In genomic region chr12:30927210-30927576, GRCh38 we compare ENCODE assay signal across 12 cellular contexts. TPM values are rescaled to one million over a fixed set of nuclear protein-coding genes. Genes with fewer than 3 reads are reported as not detected.
A peak's percentile ranks its signal among the peaks of the same experiment; 100 is the strongest.
DNase-seq lines count a peak whose midpoint lies in the region; FAIRE-seq and TF ChIP-seq lines count a peak whose summit lies in the region.
"Had no signal": no experiment of that assay in that cellular context is flagged by ENCODE, and none has a peak within 500 bp of the region (broad histone marks: within the 10 kb centered on the region; RNA-seq: fewer than 3 reads in every experiment).

No MANE protein-coding gene starts in this region.

- peaks cover 22% of the 10 kb centered on the region for H3F3A ChIP-seq in neural progenitor cell (ENCODE audit: low read depth)

- H3K4me3 ChIP-seq in HUES6 (ENCODE audit: low read depth, low read length) (peak overlapping the region; percentile 64), endodermal cell (ENCODE audit: low read length) (peak overlapping the region; percentile 73), neural progenitor cell (peak overlapping the region; percentile 61)

- H3K9me3 Mint-ChIP-seq in endodermal cell (no peaks in the 10 kb centered on the region), neural progenitor cell (no peaks in the 10 kb centered on the region)
- H3K9me3 Mint-ChIP-seq: activated naive CD4-positive, alpha-beta T cell treated with anti-CD3 and anti-CD28 coated beads for 36 hours had no signal

- peaks cover 15% of the 10 kb centered on the region for H3K4me1 Mint-ChIP-seq in endodermal cell
- H3K4me1 Mint-ChIP-seq in neural progenitor cell = peaks cover 37% of the 10 kb centered on the region

- no peak for TF ChIP-seq CTCF in endodermal cell (conservative IDR thresholded peaks at IDR 0.05)
- no peak for TF ChIP-seq CTCF in neural progenitor cell (IDR thresholded peaks at IDR 0.05)

- peaks cover 54% of the 10 kb centered on the region for H3K79me2 ChIP-seq in neural progenitor cell (ENCODE audit: low read depth)

- H3K9ac ChIP-seq in HUES6 (ENCODE audit: low read length) (peak overlapping the region; percentile 24), endodermal cell (ENCODE audit: extremely low read depth, low read length, poor library complexity, severe bottlenecking) (no peak overlapping the region), neural progenitor cell (no peak overlapping the region)

- no peak for TF ChIP-seq POLR2A in GM12891 (IDR thresholded peaks at IDR 0.05; ENCODE audit: low read depth, low read length)

- WGBS in endodermal cell (ENCODE audit: insufficient coverage in 1 of 2, insufficient read length in 1 of 2), 2 experiments = 95 to 100% methylated on average over 2 to 6 of the region's 6 CpGs

- H4K20me1 ChIP-seq in neural progenitor cell (ENCODE audit: low read depth) = no peaks in the 10 kb centered on the region

- peak overlapping the region; percentile 93 for H2AFZ ChIP-seq in neural progenitor cell (replicated peaks)

- peaks cover 64% of the 10 kb centered on the region for H3K27me3 Mint-ChIP-seq in endodermal cell (ENCODE audit: insufficient read depth)
- H3K27me3 Mint-ChIP-seq in neural progenitor cell (ENCODE audit: insufficient read depth, low read depth) = peaks cover 18% of the 10 kb centered on the region

- DNase-seq in GM12891 (ENCODE audit: insufficient read length, low spot score) (no peak), endodermal cell (no peak), neural progenitor cell (ENCODE audit: low spot score) (no peak), SW480 (ENCODE audit: low spot score) (no peak), urothelium cell line (ENCODE audit: low spot score) (no peak), inferior parietal cortex (ENCODE audit: extremely low spot score) (no peak), ureter (ENCODE audit: low spot score) (no peak)
- DNase-seq: activated naive CD4-positive, alpha-beta T cell treated with anti-CD3 and anti-CD28 coated beads for 36 hours; AML-193 had no signal

- H3K4me3 Mint-ChIP-seq in endodermal cell (peak overlapping the region; percentile 51), neural progenitor cell (peak overlapping the region; percentile 87)
- H3K4me3 Mint-ChIP-seq: activated naive CD4-positive, alpha-beta T cell treated with anti-CD3 and anti-CD28 coated beads for 36 hours had no signal

- H3K9me3 ChIP-seq in HUES6 (ENCODE audit: control insufficient read depth, insufficient read depth, low read depth, low read length) = no peaks in the 10 kb centered on the region
- H3K9me3 ChIP-seq in endodermal cell (ENCODE audit: control insufficient read depth, low read length) = no peaks in the 10 kb centered on the region
- H3K9me3 ChIP-seq in neural progenitor cell (ENCODE audit: low read depth) = no peaks in the 10 kb centered on the region
- H3K9me3 ChIP-seq: thyroid gland had no signal

- H3K4me1 ChIP-seq in HUES6 (ENCODE audit: control insufficient read depth, insufficient read depth, low read length) (peaks cover 26% of the 10 kb centered on the region), endodermal cell (ENCODE audit: control insufficient read depth, insufficient read depth, low read length) (no peaks in the 10 kb centered on the region), neural progenitor cell (peaks cover 31% of the 10 kb centered on the region)

- H3K27ac Mint-ChIP-seq in endodermal cell (no peak overlapping the region), neural progenitor cell (peak overlapping the region; percentile 89)
- H3K27ac Mint-ChIP-seq: activated naive CD4-positive, alpha-beta T cell treated with anti-CD3 and anti-CD28 coated beads for 36 hours had no signal

- H3K36me3 ChIP-seq in HUES6 (ENCODE audit: control insufficient read depth, insufficient read depth, low read length) = no peaks in the 10 kb centered on the region
- H3K36me3 ChIP-seq in endodermal cell (ENCODE audit: control insufficient read depth, insufficient read depth, low read length) = no peaks in the 10 kb centered on the region
- no peaks in the 10 kb centered on the region for H3K36me3 ChIP-seq in neural progenitor cell
- H3K36me3 ChIP-seq: thyroid gland had no signal

- H3K36me3 Mint-ChIP-seq in endodermal cell (ENCODE audit: low read depth) = no peaks in the 10 kb centered on the region
- peaks cover 16% of the 10 kb centered on the region for H3K36me3 Mint-ChIP-seq in neural progenitor cell

- peak overlapping the region; percentile 93 for H3K4me2 ChIP-seq in neural progenitor cell

- FAIRE-seq in GM12891 (lab: Jason Lieb, UNC) (peak; percentile 33), urothelium cell line (lab: Jason Lieb, UNC) (no peak)

- peaks cover 54% of the 10 kb centered on the region for H3K27me3 ChIP-seq in HUES6 (ENCODE audit: control insufficient read depth, insufficient read depth, low read length)
- H3K27me3 ChIP-seq in endodermal cell (ENCODE audit: control insufficient read depth, insufficient read depth, low read length, poor library complexity, severe bottlenecking) = peaks cover 54% of the 10 kb centered on the region
- no peaks in the 10 kb centered on the region for H3K27me3 ChIP-seq in neural progenitor cell
- H3K27me3 ChIP-seq: thyroid gland had no signal

- no peak overlapping the region for H3K27ac ChIP-seq in HUES6 (ENCODE audit: low read depth, low read length)
- H3K27ac ChIP-seq in endodermal cell (ENCODE audit: low read depth, low read length) = peak overlapping the region; percentile 83
- no peak overlapping the region for H3K27ac ChIP-seq in neural progenitor cell

TF ChIP-seq in GM12891, 5 proteins besides CTCF, POLR2A, EP300 and RAD21:
- TF ChIP-seq PAX5 (IDR thresholded peaks at IDR 0.05; ENCODE audit: insufficient read depth, low read length, severe bottlenecking) = no peak
- no peak for TF ChIP-seq POU2F2 (IDR thresholded peaks at IDR 0.05; ENCODE audit: low read depth, low read length)
- TF ChIP-seq TAF1 (IDR thresholded peaks at IDR 0.05; ENCODE audit: low read depth, low read length) = no peak
- no peak for TF ChIP-seq POLR2AphosphoS5 (IDR thresholded peaks at IDR 0.05; ENCODE audit: low read depth, low read length)
- TF ChIP-seq SPI1 (IDR thresholded peaks at IDR 0.05; ENCODE audit: low read depth, low read length) = no peak
TF ChIP-seq in GM12891: peak in this region for 0.

RNA-seq across cellular contexts. Expression of gene TSPAN11, which starts 0.6 kb away (rescaled TPM):
- polyA plus RNA-seq in GM12891 (2012; ENCODE audit: low read depth, missing spikeins) = 0.53 TPM
- total RNA-seq in endodermal cell (1 to 10 TPM in 1 of 2 donors, under 1 TPM in 1; 0.20 to 3.6 TPM), neural progenitor cell (ENCODE audit: low replicate concordance) (7.4 and 27.7 TPM in 2 replicates), ureter (3.4 TPM)
- polyA plus RNA-seq in endodermal cell (2013, experiment 1 of 2) = 17.7 TPM
- 15.9 TPM for polyA plus RNA-seq in endodermal cell (2013, experiment 2 of 2)
- total RNA-seq: activated naive CD4-positive, alpha-beta T cell treated with anti-CD3 and anti-CD28 coated beads for 36 hours; HT-29 had no signal
